1 cellular context compared by ENCODE assay signal in the genomic region with DNA sequence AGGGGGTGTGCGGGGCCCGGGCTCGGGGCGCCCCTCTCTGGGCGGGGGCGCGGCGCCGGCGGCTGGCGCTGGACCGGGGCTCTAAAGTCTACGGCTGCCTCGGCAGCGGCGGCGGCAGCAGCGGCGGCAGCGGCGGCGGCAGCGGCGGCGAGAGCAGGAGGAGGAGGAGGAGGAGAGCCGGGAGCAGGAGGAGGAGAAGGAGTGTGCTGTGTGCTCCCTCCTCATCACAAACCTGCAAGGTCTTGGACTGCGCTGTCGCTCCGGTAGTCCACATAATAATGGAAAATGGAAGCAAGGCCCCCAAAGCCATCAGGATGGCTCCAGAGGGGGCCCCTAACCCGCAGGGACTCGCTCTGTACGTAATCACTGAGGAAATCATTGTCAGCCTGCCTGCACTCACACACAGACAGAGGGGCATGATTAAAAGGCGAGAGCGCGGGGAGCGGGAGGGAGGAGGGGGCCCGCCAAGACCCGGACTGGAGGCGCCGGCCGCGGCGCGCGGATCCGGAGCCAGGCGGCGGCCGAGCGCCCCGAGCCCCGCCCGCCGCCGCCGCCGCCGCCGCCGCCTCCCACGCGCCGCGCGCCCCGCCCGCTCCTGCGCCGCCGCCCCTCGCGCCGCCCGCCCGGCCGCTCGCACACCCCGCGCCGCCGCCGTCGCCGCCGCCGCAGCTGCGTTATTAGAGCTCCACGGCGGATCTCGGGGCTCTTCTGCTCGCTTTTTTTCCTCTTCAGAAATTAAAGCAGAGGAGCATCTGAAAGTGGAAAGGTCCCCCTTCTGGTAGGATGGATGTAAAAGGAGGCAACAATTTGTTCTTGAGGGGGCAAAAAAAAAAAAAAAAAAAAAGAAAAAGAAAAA.
TF ChIP-seq lines count a peak whose summit lies in the region.

A gene (minus strand): TSS at position 394 of the 856 bp plus-strand sequence. CDS start 1,220 bp downstream, outside the sequence.

TF ChIP-seq in K562, 482 proteins besides CTCF, POLR2A, EP300 and RAD21 (continued from another document and continues in another):
- TF ChIP-seq, protein P1, sequence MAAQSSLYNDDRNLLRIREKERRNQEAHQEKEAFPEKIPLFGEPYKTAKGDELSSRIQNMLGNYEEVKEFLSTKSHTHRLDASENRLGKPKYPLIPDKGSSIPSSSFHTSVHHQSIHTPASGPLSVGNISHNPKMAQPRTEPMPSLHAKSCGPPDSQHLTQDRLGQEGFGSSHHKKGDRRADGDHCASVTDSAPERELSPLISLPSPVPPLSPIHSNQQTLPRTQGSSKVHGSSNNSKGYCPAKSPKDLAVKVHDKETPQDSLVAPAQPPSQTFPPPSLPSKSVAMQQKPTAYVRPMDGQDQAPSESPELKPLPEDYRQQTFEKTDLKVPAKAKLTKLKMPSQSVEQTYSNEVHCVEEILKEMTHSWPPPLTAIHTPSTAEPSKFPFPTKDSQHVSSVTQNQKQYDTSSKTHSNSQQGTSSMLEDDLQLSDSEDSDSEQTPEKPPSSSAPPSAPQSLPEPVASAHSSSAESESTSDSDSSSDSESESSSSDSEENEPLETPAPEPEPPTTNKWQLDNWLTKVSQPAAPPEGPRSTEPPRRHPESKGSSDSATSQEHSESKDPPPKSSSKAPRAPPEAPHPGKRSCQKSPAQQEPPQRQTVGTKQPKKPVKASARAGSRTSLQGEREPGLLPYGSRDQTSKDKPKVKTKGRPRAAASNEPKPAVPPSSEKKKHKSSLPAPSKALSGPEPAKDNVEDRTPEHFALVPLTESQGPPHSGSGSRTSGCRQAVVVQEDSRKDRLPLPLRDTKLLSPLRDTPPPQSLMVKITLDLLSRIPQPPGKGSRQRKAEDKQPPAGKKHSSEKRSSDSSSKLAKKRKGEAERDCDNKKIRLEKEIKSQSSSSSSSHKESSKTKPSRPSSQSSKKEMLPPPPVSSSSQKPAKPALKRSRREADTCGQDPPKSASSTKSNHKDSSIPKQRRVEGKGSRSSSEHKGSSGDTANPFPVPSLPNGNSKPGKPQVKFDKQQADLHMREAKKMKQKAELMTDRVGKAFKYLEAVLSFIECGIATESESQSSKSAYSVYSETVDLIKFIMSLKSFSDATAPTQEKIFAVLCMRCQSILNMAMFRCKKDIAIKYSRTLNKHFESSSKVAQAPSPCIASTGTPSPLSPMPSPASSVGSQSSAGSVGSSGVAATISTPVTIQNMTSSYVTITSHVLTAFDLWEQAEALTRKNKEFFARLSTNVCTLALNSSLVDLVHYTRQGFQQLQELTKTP (IDR thresholded peaks at IDR 0.05; ENCODE audit: low read depth in 1 of 2, partially characterized antibody in 2 of 2), result no peak
- TF ChIP-seq, protein P2, sequence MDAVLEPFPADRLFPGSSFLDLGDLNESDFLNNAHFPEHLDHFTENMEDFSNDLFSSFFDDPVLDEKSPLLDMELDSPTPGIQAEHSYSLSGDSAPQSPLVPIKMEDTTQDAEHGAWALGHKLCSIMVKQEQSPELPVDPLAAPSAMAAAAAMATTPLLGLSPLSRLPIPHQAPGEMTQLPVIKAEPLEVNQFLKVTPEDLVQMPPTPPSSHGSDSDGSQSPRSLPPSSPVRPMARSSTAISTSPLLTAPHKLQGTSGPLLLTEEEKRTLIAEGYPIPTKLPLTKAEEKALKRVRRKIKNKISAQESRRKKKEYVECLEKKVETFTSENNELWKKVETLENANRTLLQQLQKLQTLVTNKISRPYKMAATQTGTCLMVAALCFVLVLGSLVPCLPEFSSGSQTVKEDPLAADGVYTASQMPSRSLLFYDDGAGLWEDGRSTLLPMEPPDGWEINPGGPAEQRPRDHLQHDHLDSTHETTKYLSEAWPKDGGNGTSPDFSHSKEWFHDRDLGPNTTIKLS (IDR thresholded peaks at IDR 0.05; ENCODE audit: borderline replicate concordance, low read depth), result no peak
- no peak for TF ChIP-seq ZNF586 (CRISPR knock-in tag; conservative IDR thresholded peaks at IDR 0.05)
- TF ChIP-seq NR4A1 (CRISPR knock-in tag; IDR thresholded peaks at IDR 0.05), result no peak
- no peak for TF ChIP-seq NR4A1 (tag; IDR thresholded peaks at IDR 0.05)
- no peak for TF ChIP-seq POLR2AphosphoS5 (IDR thresholded peaks at IDR 0.05; ENCODE audit: control insufficient read depth, insufficient read depth, low read depth, low read length)
- no peak for TF ChIP-seq PTRF (tag; IDR thresholded peaks at IDR 0.05)
- no peak for TF ChIP-seq ETV1 (tag; conservative IDR thresholded peaks at IDR 0.05; ENCODE audit: low read depth)
- TF ChIP-seq MYNN (IDR thresholded peaks at IDR 0.05), result no peak
- no peak for TF ChIP-seq MYNN (CRISPR knock-in tag; IDR thresholded peaks at IDR 0.05)
- TF ChIP-seq, protein P3, sequence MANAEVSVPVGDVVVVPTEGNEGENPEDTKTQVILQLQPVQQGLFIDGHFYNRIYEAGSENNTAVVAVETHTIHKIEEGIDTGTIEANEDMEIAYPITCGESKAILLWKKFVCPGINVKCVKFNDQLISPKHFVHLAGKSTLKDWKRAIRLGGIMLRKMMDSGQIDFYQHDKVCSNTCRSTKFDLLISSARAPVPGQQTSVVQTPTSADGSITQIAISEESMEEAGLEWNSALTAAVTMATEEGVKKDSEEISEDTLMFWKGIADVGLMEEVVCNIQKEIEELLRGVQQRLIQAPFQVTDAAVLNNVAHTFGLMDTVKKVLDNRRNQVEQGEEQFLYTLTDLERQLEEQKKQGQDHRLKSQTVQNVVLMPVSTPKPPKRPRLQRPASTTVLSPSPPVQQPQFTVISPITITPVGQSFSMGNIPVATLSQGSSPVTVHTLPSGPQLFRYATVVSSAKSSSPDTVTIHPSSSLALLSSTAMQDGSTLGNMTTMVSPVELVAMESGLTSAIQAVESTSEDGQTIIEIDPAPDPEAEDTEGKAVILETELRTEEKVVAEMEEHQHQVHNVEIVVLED (CRISPR knock-in tag; IDR thresholded peaks at IDR 0.05), result peak; percentile 85
- TF ChIP-seq PTTG1 (tag; IDR thresholded peaks at IDR 0.05; ENCODE audit: low read depth), result no peak
- TF ChIP-seq, protein P4, sequence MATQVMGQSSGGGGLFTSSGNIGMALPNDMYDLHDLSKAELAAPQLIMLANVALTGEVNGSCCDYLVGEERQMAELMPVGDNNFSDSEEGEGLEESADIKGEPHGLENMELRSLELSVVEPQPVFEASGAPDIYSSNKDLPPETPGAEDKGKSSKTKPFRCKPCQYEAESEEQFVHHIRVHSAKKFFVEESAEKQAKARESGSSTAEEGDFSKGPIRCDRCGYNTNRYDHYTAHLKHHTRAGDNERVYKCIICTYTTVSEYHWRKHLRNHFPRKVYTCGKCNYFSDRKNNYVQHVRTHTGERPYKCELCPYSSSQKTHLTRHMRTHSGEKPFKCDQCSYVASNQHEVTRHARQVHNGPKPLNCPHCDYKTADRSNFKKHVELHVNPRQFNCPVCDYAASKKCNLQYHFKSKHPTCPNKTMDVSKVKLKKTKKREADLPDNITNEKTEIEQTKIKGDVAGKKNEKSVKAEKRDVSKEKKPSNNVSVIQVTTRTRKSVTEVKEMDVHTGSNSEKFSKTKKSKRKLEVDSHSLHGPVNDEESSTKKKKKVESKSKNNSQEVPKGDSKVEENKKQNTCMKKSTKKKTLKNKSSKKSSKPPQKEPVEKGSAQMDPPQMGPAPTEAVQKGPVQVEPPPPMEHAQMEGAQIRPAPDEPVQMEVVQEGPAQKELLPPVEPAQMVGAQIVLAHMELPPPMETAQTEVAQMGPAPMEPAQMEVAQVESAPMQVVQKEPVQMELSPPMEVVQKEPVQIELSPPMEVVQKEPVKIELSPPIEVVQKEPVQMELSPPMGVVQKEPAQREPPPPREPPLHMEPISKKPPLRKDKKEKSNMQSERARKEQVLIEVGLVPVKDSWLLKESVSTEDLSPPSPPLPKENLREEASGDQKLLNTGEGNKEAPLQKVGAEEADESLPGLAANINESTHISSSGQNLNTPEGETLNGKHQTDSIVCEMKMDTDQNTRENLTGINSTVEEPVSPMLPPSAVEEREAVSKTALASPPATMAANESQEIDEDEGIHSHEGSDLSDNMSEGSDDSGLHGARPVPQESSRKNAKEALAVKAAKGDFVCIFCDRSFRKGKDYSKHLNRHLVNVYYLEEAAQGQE (CRISPR knock-in tag; IDR thresholded peaks at IDR 0.05; ENCODE audit: low read depth), result no peak
- TF ChIP-seq NFRKB (IDR thresholded peaks at IDR 0.05; ENCODE audit: low read depth), result no peak
- no peak for TF ChIP-seq U2AF1 (optimal IDR thresholded peaks at IDR 0.05; ENCODE audit: low read depth, low read length)
- TF ChIP-seq, protein P5, sequence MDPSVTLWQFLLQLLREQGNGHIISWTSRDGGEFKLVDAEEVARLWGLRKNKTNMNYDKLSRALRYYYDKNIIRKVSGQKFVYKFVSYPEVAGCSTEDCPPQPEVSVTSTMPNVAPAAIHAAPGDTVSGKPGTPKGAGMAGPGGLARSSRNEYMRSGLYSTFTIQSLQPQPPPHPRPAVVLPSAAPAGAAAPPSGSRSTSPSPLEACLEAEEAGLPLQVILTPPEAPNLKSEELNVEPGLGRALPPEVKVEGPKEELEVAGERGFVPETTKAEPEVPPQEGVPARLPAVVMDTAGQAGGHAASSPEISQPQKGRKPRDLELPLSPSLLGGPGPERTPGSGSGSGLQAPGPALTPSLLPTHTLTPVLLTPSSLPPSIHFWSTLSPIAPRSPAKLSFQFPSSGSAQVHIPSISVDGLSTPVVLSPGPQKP (CRISPR knock-in tag; IDR thresholded peaks at IDR 0.05), result no peak
- TF ChIP-seq, protein P6, sequence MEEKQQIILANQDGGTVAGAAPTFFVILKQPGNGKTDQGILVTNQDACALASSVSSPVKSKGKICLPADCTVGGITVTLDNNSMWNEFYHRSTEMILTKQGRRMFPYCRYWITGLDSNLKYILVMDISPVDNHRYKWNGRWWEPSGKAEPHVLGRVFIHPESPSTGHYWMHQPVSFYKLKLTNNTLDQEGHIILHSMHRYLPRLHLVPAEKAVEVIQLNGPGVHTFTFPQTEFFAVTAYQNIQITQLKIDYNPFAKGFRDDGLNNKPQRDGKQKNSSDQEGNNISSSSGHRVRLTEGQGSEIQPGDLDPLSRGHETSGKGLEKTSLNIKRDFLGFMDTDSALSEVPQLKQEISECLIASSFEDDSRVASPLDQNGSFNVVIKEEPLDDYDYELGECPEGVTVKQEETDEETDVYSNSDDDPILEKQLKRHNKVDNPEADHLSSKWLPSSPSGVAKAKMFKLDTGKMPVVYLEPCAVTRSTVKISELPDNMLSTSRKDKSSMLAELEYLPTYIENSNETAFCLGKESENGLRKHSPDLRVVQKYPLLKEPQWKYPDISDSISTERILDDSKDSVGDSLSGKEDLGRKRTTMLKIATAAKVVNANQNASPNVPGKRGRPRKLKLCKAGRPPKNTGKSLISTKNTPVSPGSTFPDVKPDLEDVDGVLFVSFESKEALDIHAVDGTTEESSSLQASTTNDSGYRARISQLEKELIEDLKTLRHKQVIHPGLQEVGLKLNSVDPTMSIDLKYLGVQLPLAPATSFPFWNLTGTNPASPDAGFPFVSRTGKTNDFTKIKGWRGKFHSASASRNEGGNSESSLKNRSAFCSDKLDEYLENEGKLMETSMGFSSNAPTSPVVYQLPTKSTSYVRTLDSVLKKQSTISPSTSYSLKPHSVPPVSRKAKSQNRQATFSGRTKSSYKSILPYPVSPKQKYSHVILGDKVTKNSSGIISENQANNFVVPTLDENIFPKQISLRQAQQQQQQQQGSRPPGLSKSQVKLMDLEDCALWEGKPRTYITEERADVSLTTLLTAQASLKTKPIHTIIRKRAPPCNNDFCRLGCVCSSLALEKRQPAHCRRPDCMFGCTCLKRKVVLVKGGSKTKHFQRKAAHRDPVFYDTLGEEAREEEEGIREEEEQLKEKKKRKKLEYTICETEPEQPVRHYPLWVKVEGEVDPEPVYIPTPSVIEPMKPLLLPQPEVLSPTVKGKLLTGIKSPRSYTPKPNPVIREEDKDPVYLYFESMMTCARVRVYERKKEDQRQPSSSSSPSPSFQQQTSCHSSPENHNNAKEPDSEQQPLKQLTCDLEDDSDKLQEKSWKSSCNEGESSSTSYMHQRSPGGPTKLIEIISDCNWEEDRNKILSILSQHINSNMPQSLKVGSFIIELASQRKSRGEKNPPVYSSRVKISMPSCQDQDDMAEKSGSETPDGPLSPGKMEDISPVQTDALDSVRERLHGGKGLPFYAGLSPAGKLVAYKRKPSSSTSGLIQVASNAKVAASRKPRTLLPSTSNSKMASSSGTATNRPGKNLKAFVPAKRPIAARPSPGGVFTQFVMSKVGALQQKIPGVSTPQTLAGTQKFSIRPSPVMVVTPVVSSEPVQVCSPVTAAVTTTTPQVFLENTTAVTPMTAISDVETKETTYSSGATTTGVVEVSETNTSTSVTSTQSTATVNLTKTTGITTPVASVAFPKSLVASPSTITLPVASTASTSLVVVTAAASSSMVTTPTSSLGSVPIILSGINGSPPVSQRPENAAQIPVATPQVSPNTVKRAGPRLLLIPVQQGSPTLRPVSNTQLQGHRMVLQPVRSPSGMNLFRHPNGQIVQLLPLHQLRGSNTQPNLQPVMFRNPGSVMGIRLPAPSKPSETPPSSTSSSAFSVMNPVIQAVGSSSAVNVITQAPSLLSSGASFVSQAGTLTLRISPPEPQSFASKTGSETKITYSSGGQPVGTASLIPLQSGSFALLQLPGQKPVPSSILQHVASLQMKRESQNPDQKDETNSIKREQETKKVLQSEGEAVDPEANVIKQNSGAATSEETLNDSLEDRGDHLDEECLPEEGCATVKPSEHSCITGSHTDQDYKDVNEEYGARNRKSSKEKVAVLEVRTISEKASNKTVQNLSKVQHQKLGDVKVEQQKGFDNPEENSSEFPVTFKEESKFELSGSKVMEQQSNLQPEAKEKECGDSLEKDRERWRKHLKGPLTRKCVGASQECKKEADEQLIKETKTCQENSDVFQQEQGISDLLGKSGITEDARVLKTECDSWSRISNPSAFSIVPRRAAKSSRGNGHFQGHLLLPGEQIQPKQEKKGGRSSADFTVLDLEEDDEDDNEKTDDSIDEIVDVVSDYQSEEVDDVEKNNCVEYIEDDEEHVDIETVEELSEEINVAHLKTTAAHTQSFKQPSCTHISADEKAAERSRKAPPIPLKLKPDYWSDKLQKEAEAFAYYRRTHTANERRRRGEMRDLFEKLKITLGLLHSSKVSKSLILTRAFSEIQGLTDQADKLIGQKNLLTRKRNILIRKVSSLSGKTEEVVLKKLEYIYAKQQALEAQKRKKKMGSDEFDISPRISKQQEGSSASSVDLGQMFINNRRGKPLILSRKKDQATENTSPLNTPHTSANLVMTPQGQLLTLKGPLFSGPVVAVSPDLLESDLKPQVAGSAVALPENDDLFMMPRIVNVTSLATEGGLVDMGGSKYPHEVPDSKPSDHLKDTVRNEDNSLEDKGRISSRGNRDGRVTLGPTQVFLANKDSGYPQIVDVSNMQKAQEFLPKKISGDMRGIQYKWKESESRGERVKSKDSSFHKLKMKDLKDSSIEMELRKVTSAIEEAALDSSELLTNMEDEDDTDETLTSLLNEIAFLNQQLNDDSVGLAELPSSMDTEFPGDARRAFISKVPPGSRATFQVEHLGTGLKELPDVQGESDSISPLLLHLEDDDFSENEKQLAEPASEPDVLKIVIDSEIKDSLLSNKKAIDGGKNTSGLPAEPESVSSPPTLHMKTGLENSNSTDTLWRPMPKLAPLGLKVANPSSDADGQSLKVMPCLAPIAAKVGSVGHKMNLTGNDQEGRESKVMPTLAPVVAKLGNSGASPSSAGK (IDR thresholded peaks at IDR 0.05), result no peak
- TF ChIP-seq RBM34 (IDR thresholded peaks at IDR 0.05; ENCODE audit: borderline replicate concordance, insufficient read depth, low read length), result no peak
- no peak; the same call in none of the 2 replicates for TF ChIP-seq XRCC5 (IDR thresholded peaks at IDR 0.05; ENCODE audit: low read depth, low read length)
- no peak for TF ChIP-seq ZNF764 (CRISPR knock-in tag; IDR thresholded peaks at IDR 0.05; ENCODE audit: low read depth)
- TF ChIP-seq, protein P7, sequence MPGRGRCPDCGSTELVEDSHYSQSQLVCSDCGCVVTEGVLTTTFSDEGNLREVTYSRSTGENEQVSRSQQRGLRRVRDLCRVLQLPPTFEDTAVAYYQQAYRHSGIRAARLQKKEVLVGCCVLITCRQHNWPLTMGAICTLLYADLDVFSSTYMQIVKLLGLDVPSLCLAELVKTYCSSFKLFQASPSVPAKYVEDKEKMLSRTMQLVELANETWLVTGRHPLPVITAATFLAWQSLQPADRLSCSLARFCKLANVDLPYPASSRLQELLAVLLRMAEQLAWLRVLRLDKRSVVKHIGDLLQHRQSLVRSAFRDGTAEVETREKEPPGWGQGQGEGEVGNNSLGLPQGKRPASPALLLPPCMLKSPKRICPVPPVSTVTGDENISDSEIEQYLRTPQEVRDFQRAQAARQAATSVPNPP (IDR thresholded peaks at IDR 0.05; ENCODE audit: borderline replicate concordance, insufficient read depth, insufficient read length), result no peak
- no peak for TF ChIP-seq RAD51 (IDR thresholded peaks at IDR 0.05; ENCODE audit: borderline replicate concordance, low read depth)
- no peak for TF ChIP-seq GTF2E2 (tag; IDR thresholded peaks at IDR 0.05)
